8 cellular contexts compared by ENCODE assay signal in the genomic region with DNA sequence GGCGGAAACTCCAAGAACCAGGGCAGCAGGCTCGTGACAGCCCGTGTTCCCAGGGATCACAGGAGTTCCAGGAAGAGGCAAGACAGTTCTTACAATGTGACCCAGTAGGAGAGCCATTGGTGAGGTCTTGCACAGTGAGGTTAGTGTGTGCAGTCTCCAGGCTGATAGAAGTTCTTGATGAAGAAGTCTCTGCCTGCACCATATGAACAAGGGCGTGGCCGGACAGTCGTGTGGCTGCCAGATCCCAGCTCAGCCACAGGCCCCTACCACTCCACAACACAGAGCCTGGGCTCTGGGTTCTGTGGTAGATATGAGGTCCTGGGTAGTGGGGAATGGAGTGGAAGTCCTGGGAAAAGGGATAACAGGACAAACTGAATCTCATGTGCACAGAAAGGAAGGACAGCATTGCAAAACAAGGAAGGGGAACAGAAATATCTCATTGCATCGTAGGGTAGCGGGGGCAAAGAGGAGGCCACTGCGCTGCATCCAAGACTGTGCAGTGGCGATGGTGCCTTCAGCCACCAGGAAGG.
DNase-seq lines count a peak whose midpoint lies in the region; ATAC-seq and TF ChIP-seq lines count a peak whose summit lies in the region.

No MANE protein-coding gene starts in this region.

- ATAC-seq in RWPE2 (ENCODE audit: low read depth) (no peak; the same call in 2 of the 3 replicates), HG03378 (IDR thresholded peaks at IDR 0.05; ENCODE audit: unreplicated experiment) (no peak), GM21825 (IDR thresholded peaks at IDR 0.05; ENCODE audit: unreplicated experiment) (no peak)

- TF ChIP-seq CTCF in HFFc6 (IDR thresholded peaks at IDR 0.05) (no peak), RWPE2 (IDR thresholded peaks at IDR 0.05; ENCODE audit: poor library complexity, severe bottlenecking) (no peak), cardiac fibroblast (IDR thresholded peaks at IDR 0.05; ENCODE audit: low read depth, low read length) (no peak), kidney epithelial cell (IDR thresholded peaks at IDR 0.05; ENCODE audit: insufficient read depth, low read length, poor library complexity, severe bottlenecking) (no peak)

- peaks cover 5% of the 10 kb centered on the region for H3K27me3 Mint-ChIP-seq in HFFc6 (ENCODE audit: insufficient read depth)

- H3K27me3 ChIP-seq in RWPE2 (ENCODE audit: insufficient read depth, poor library complexity, severe bottlenecking) (no peaks in the 10 kb centered on the region), kidney epithelial cell (ENCODE audit: control insufficient read depth, insufficient read depth, low read length) (no peaks in the 10 kb centered on the region)

- peak overlapping the region; percentile 90 for H3K27ac Mint-ChIP-seq in HFFc6

- H3K4me1 ChIP-seq in RWPE2 (ENCODE audit: insufficient read depth, poor library complexity, severe bottlenecking) = no peaks in the 10 kb centered on the region

- H3K27ac ChIP-seq in RWPE2 (ENCODE audit: poor library complexity, severe bottlenecking) = peak overlapping the region; percentile 53

- no peaks in the 10 kb centered on the region for H3K9me3 ChIP-seq in RWPE2 (ENCODE audit: severe bottlenecking)

- H3K36me3 Mint-ChIP-seq in HFFc6 (ENCODE audit: low read depth) = 0 out of 2 replicates have a peak, but pooled peaks cover 7% of the 10 kb centered on the region

- H3K4me1 Mint-ChIP-seq in HFFc6 (ENCODE audit: low read depth) = peaks cover 45% of the 10 kb centered on the region

- peak overlapping the region; percentile 94 for H3K4me3 Mint-ChIP-seq in HFFc6

- H3K36me3 ChIP-seq in RWPE2 (ENCODE audit: low read depth) (no peaks in the 10 kb centered on the region), kidney epithelial cell (ENCODE audit: control insufficient read depth, insufficient read depth, low read length) (no peaks in the 10 kb centered on the region)

- H3K4me3 ChIP-seq in RWPE2 (ENCODE audit: severe bottlenecking) (peak overlapping the region; percentile 44), cardiac fibroblast (replicated peaks in 1 of 2; ENCODE audit: low read depth in 2 of 2, low read length in 2 of 2) (peak overlapping the region; percentile 61 to 66), kidney epithelial cell (ENCODE audit: low read depth, low read length) (peak overlapping the region; percentile 60)

- peak; percentile 37 for DNase-seq in DMS53 (lab: John Stamatoyannopoulos, UW)
- no peak for DNase-seq in HFFc6
- DNase-seq in RWPE2 (ENCODE audit: low spot score) = no peak
- DNase-seq in cardiac fibroblast (ENCODE audit: low read depth in 2 of 2) = peak; percentile 33 to 44
- no peak for DNase-seq in kidney epithelial cell (ENCODE audit: low read depth)
- DNase-seq in stimulated activated CD4-positive, alpha-beta T cell treated with anti-CD3 and anti-CD28 coated beads, Interleukin-4, amount 100 ng/mL, for 24 hours = peak; percentile 20

- peaks cover 11% of the 10 kb centered on the region for H3K9me3 Mint-ChIP-seq in HFFc6

Comparison
In these comparisons a context has a peak if more than half of its experiments do, and no peak if none do; other contexts are left out.
1. DNase-seq: peak in DMS53 (single experiment), cardiac fibroblast (2 of 2) and stimulated activated CD4-positive, alpha-beta T cell treated with anti-CD3 and anti-CD28 coated beads, Interleukin-4, amount 100 ng/mL, for 24 hours (single experiment); none in HFFc6 (single experiment), RWPE2 (single experiment) and kidney epithelial cell (single experiment).
2. Peak in every context shown above with its lines, with median percentiles within 50 percentile points of each other: H3K4me3 ChIP-seq.